11 cellular contexts compared by ENCODE assay signal in genomic region chr19:20664917-20665781, GRCh38. TPM values are rescaled to one million over a fixed set of nuclear protein-coding genes. Genes with fewer than 3 reads are reported as not detected.
DNase-seq lines count a peak whose midpoint lies in the region; ATAC-seq, FAIRE-seq and TF ChIP-seq lines count a peak whose summit lies in the region.
"Had no signal": no experiment of that assay in that cellular context is flagged by ENCODE, and none has a peak within 500 bp of the region (broad histone marks: within the 10 kb centered on the region; RNA-seq: fewer than 3 reads in every experiment).

No MANE protein-coding gene starts in this region.

- CTCF ChIA-PET in K562 (lab: Yijun Ruan, JAX; ENCODE audit: low intra/inter-chr PET ratio) = no interaction called here

- H3K4me3 ChIP-seq in GM23338 (no peak overlapping the region), K562 (no peak overlapping the region), stomach (peak overlapping the region in 1 of 4 donors; percentile 15)

- peak overlapping the region; percentile 51; the same call in 1 of the 2 replicates for H3K27ac Mint-ChIP-seq in GM23338

- H3K4me1 ChIP-seq in GM23338 (ENCODE audit: insufficient read depth) (peaks cover 5% of the 10 kb centered on the region; the same call in 1 of the 2 replicates), K562 (replicated peaks in 1 of 2; ENCODE audit: control insufficient read depth in 2 of 2, insufficient read depth in 2 of 2, low read length in 2 of 2) (peaks cover 0 to 4% of the 10 kb centered on the region in 2 experiments; a peak in 3 of 5 replicates), stomach (peaks cover 4 to 36% (median 5%) of the 10 kb centered on the region in 4 donors)

- no peaks in the 10 kb centered on the region for H3F3A ChIP-seq in GM23338 (replicated peaks; ENCODE audit: low read depth)

- no peaks in the 10 kb centered on the region; the same call in 2 of the 3 replicates for H3K9me3 Mint-ChIP-seq in GM23338

- intact Hi-C loops in K562 (cut with micrococcal nuclease) (no loop called here), stomach (cut with DNase I; ENCODE audit: low total_unique reads) (no loop called here)

- WGBS in K562 (ENCODE audit: insufficient coverage, low coverage, missing lambda C conversion rate) = 23% methylated on average over 19 of the region's 22 CpGs
- 59 to 72% (median 66%) methylated on average over 22 of the region's 22 CpGs for WGBS in stomach, 5 donors

- H3K4me2 ChIP-seq in GM23338 (0 out of 2 replicates have a peak overlapping the region, but pooled peaks have one; percentile 32), K562 (ENCODE audit: insufficient read depth, low read length) (0 out of 2 replicates have a peak overlapping the region, but pooled peaks have one; percentile 5)

- H3K27me3 ChIP-seq in GM23338 (ENCODE audit: insufficient read depth) = no peaks in the 10 kb centered on the region
- no peaks in the 10 kb centered on the region for H3K27me3 ChIP-seq in K562 (ENCODE audit: control insufficient read depth in 2 of 2, insufficient read depth in 2 of 2, low read length in 2 of 2)
- H3K27me3 ChIP-seq in stomach = no peaks in the 10 kb centered on the region
- H3K27me3 ChIP-seq: neutrophil had no signal

- H3K4me3 Mint-ChIP-seq in GM23338 = no peak overlapping the region

- H4K20me1 ChIP-seq in GM23338 (replicated peaks; ENCODE audit: insufficient read depth) (no peaks in the 10 kb centered on the region; the same call in 1 of the 2 replicates), K562 (replicated peaks; ENCODE audit: control insufficient read depth, insufficient read depth, low read length) (no peaks in the 10 kb centered on the region)

- TF ChIP-seq POLR2A in K562 (conservative IDR thresholded peaks at IDR 0.05) (no peak), stomach (IDR thresholded peaks at IDR 0.05) (no peak)

- peak overlapping the region; percentile 100 for H2AFZ ChIP-seq in GM23338
- H2AFZ ChIP-seq in K562 (ENCODE audit: low read depth, low read length) = peak overlapping the region; percentile 66; the same call in 1 of the 2 replicates

- no peak for FAIRE-seq in K562 (lab: Jason Lieb, UNC)

- H3K9me1 ChIP-seq in K562 (ENCODE audit: control insufficient read depth, insufficient read depth, low read length) = no peaks in the 10 kb centered on the region

- H3K9ac ChIP-seq in K562 (ENCODE audit: insufficient read depth in 1 of 2, low read depth in 2 of 2, low read length in 2 of 2) = no peak overlapping the region

- TF ChIP-seq CTCF in GM23338 (conservative IDR thresholded peaks at IDR 0.05; ENCODE audit: low read depth in 2 of 2) = no peak
- no peak for TF ChIP-seq CTCF in K562 (IDR thresholded peaks at IDR 0.05 in 2 of 3, conservative IDR thresholded peaks at IDR 0.05 in 1 of 3; ENCODE audit: insufficient read depth in 2 of 3, low read depth in 1 of 3, low read length in 3 of 3)
- no peak for TF ChIP-seq CTCF in stomach (IDR thresholded peaks at IDR 0.05)

- DNase-seq in GM23338 (ENCODE audit: low spot score) = peak; percentile 49
- peak in 1 of 4 experiments; percentile 12 for DNase-seq in K562 (ENCODE audit: extremely low read depth in 1 of 4, low spot score in 3 of 4)
- peak; percentile 58 for DNase-seq in islet precursor cell
- no peak for DNase-seq in stomach
- DNase-seq in NCI-H524 (lab: John Stamatoyannopoulos, UW) = no peak
- no peak for DNase-seq in stimulated activated CD4-positive, alpha-beta T cell treated with anti-CD3 and anti-CD28 coated beads, Interleukin-2, amount 100 ng/mL, for 48 hours
- DNase-seq: central memory CD4-positive, alpha-beta T cell; NCI-H1105 treated with DMSO at 0.1 percent for 48 hours had no signal

- no TSS peak for BruUV-seq in K562 (replicated peaks; lab: Mats Ljungman, UMichigan)

- H3K27me3 Mint-ChIP-seq in GM23338 (ENCODE audit: insufficient read depth, low read depth, poor library complexity) = peaks cover 7% of the 10 kb centered on the region

- H3K9me3 ChIP-seq in K562 (replicated peaks; ENCODE audit: control insufficient read depth, insufficient read depth, low read depth, low read length) (no peaks in the 10 kb centered on the region), stomach (peaks cover 0 to 17% (median 4%) of the 10 kb centered on the region in 4 donors)
- H3K9me3 ChIP-seq: neutrophil had no signal

- peaks cover 4% of the 10 kb centered on the region; the same call in 2 of the 3 replicates for H3K36me3 Mint-ChIP-seq in GM23338 (ENCODE audit: low read depth)

- ATAC-seq in GM23338 (peak; percentile 62), K562 (peak; percentile 14; the same call in 2 of the 3 replicates), HG02870 (IDR thresholded peaks at IDR 0.05; ENCODE audit: unreplicated experiment) (no peak), GM18520 (IDR thresholded peaks at IDR 0.05; ENCODE audit: unreplicated experiment) (no peak)

- H3K4me1 Mint-ChIP-seq in GM23338 = peaks cover 14% of the 10 kb centered on the region; the same call in 2 of the 3 replicates

- H3K79me2 ChIP-seq in GM23338 (replicated peaks; ENCODE audit: insufficient read depth) (peaks cover 11% of the 10 kb centered on the region), K562 (ENCODE audit: control insufficient read depth, insufficient read depth, low read length) (peaks cover 13% of the 10 kb centered on the region)

- no peak for TF ChIP-seq RAD21 in K562 (CRISPR knock-in tag; conservative IDR thresholded peaks at IDR 0.05 in 1 of 2, IDR thresholded peaks at IDR 0.05 in 1 of 2)

- 0 out of 2 replicates have a peak overlapping the region, but pooled peaks have one; percentile 6 for H3K27ac ChIP-seq in GM23338 (ENCODE audit: low read depth)
- no peak overlapping the region for H3K27ac ChIP-seq in K562 (ENCODE audit: extremely low read depth, low read depth, low read length)
- H3K27ac ChIP-seq in stomach = peak overlapping the region; percentile 1 to 77 (median 57)
- H3K27ac ChIP-seq: neutrophil had no signal

- H3K36me3 ChIP-seq in GM23338 (ENCODE audit: insufficient read depth) (no peaks in the 10 kb centered on the region), K562 (ENCODE audit: control insufficient read depth, insufficient read depth, low read length) (no peaks in the 10 kb centered on the region), stomach (no peaks in the 10 kb centered on the region)
- H3K36me3 ChIP-seq: neutrophil had no signal

- POLR2A ChIA-PET in K562 (lab: Yijun Ruan, JAX) = no interaction called here

- in situ Hi-C loops in K562 (cut with MboI) = no loop called here

- TF ChIP-seq EP300 in K562 (IDR thresholded peaks at IDR 0.05; ENCODE audit: low read length) (no peak), stomach (IDR thresholded peaks at IDR 0.05) (no peak)

- H3K9me2 ChIP-seq in GM23338 (ENCODE audit: insufficient read depth) = no peaks in the 10 kb centered on the region

TF ChIP-seq in GM23338, 12 proteins besides CTCF, POLR2A, EP300 and RAD21 (continues in another document):
- TF ChIP-seq POLR2AphosphoS5 (IDR thresholded peaks at IDR 0.05; ENCODE audit: low read depth) = no peak
- no peak for TF ChIP-seq EZH2 (IDR thresholded peaks at IDR 0.05; ENCODE audit: low read depth, unreplicated experiment)

TF ChIP-seq in K562, 482 proteins besides CTCF, POLR2A, EP300 and RAD21 (continues in another document):
- TF ChIP-seq ARNT (IDR thresholded peaks at IDR 0.05) (no peak), MYNN (IDR thresholded peaks at IDR 0.05) (no peak), MYNN (CRISPR knock-in tag; IDR thresholded peaks at IDR 0.05) (no peak), MCM7 (IDR thresholded peaks at IDR 0.05) (no peak), STAT5A (IDR thresholded peaks at IDR 0.05; ENCODE audit: borderline replicate concordance, low read length) (no peak), HMGXB4 (CRISPR knock-in tag; IDR thresholded peaks at IDR 0.05) (no peak), SRSF9 (IDR thresholded peaks at IDR 0.05; ENCODE audit: borderline replicate concordance, low read depth, low read length) (no peak), KDM4B (IDR thresholded peaks at IDR 0.05; ENCODE audit: borderline replicate concordance in 2 of 2, low read depth in 1 of 2) (no peak), HDAC8 (tag; IDR thresholded peaks at IDR 0.05) (no peak), ARHGAP35 (IDR thresholded peaks at IDR 0.05; ENCODE audit: partially characterized antibody) (no peak)

RNA-seq across cellular contexts. Expression of gene ZNF626, which starts 3.8 kb away (rescaled TPM):
- 36.0 and 45.7 TPM in 2 replicates for total RNA-seq in GM23338 (2014; rRNA removed; shearing (Covaris generic))
- polyA plus RNA-seq in GM23338 (2016; fragmentation: Nextera tagmentation; extraction: Ambion mirVana) (18.5 and 21.8 TPM in 2 replicates), K562 (2011; rRNA removed) (1.5 and 7.7 TPM in 2 replicates), K562 (2014; fragmentation: Illumina TruSeq; extraction: Trizol) (2.5 and 3.5 TPM in 2 replicates), K562 (2014; fragmentation: Nextera tagmentation; extraction: Ambion mirVana) (1 to 10 TPM; 4.4 to 5.5 TPM), K562 (2014; rRNA removed) (2.8 and 2.9 TPM in 2 replicates), stomach (1 to 10 TPM; 4.1 to 6.3 (median 4.5) TPM)
- 6.3 and 12.8 TPM in 2 replicates for total RNA-seq in K562 (2011; cell fraction: chromatin; rRNA removed; ENCODE audit: low replicate concordance)
- total RNA-seq in K562 (2011; cell fraction: nucleolus; rRNA removed) = 3.5 and 4.5 TPM in 2 replicates
- total RNA-seq in K562 (2011; cell fraction: nucleoplasm; rRNA removed) = 10.3 and 13.1 TPM in 2 replicates
- total RNA-seq in K562 (2014; rRNA removed) (1.6 and 2.9 TPM in 2 replicates), K562 (2014; rRNA removed; fragmentation: Illumina TruSeq; extraction: Trizol) (6.1 and 7.9 TPM in 2 replicates), K562 (2015; rRNA removed; fragmentation: Illumina TruSeq; extraction: Trizol) (3.5 and 4.0 TPM in 2 replicates), K562 (2021) (3.9 and 4.1 TPM in 2 replicates), stomach (10 to 100 TPM in 3 of 5 donors, 1 to 10 TPM in 2; 1.2 to 51.4 (median 14.2) TPM)
- 1.4 and 1.5 TPM in 2 replicates for polyA plus RNA-seq in K562 (2011; cell fraction: cytosol; rRNA removed)
- 0.73 and 2.1 TPM in 2 replicates for polyA plus RNA-seq in K562 (2011; cell fraction: nucleus; rRNA removed)
- polyA plus RNA-seq in K562 (2012) = 1.7 and 3.5 TPM in 2 replicates
- 3.1 and 7.7 TPM in 2 replicates for polyA minus RNA-seq in K562 (2011; rRNA and poly(A)+ RNA removed)
- polyA minus RNA-seq in K562 (2011; cell fraction: cytosol; rRNA and poly(A)+ RNA removed) = 2.0 and 5.4 TPM in 2 replicates
- polyA minus RNA-seq in K562 (2011; cell fraction: nucleus; rRNA and poly(A)+ RNA removed) = 1.7 and 2.6 TPM in 2 replicates

Comparison
In these comparisons a context has a peak if more than half of its experiments do, and no peak if none do; other contexts are left out.
1. ATAC-seq: peak in GM23338 (single experiment) and K562 (single experiment); none in HG02870 (single experiment) and GM18520 (single experiment).
2. DNase-seq: peak in GM23338 (single experiment) and islet precursor cell (single experiment); none in stomach (single experiment), NCI-H524 (0 of 2) and stimulated activated CD4-positive, alpha-beta T cell treated with anti-CD3 and anti-CD28 coated beads, Interleukin-2, amount 100 ng/mL, for 48 hours (0 of 2).